In the genomic region with DNA sequence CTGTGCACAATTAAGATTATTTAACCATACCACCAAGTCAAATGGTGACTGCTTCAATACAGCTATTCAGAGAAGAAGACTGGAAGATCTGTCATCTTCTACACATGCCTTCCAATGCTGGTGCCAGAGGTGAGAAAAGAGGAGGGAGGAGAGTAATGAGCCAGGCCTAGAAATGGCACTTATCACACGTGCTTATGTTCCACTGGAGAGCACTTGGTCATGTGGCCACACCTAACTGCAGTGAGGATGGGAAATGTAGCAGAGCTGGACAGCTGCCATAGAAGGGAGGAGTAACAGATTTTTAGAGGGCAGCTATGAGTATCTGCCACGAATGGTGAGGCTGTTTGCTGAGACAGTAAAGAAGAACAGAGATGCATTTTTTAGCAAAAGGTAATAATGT, we compare ENCODE assay signal across 11 cellular contexts.
DNase-seq lines count a peak whose midpoint lies in the region; ATAC-seq and TF ChIP-seq lines count a peak whose summit lies in the region.
"Had no signal": no experiment of that assay in that cellular context is flagged by ENCODE, and none has a peak within 500 bp of the region (broad histone marks: within the 10 kb centered on the region; RNA-seq: fewer than 3 reads in every experiment).

No MANE protein-coding gene starts in this region.

- no peak overlapping the region for H4K12ac ChIP-seq in trophoblast cell (ENCODE audit: low read depth, low read length)

- H3F3A ChIP-seq in GM23248 (ENCODE audit: insufficient read depth) (no peaks in the 10 kb centered on the region), SK-N-SH (replicated peaks; ENCODE audit: insufficient read depth) (peaks cover 14% of the 10 kb centered on the region)

- DNase-seq in GM23248, result peak; percentile 61
- peak; percentile 74 for DNase-seq in NCI-H2107 treated with DMSO at 0.1 percent for 48 hours (lab: John Stamatoyannopoulos, UW; ENCODE audit: unreplicated experiment)
- peak; percentile 38 for DNase-seq in cerebellar cortex (ENCODE audit: low spot score)
- no peak for DNase-seq in trophoblast cell
- no peak for DNase-seq in posterior vena cava (ENCODE audit: low spot score)
- no peak for DNase-seq in activated naive CD8-positive, alpha-beta T cell treated with anti-CD3 and anti-CD28 coated beads, Interleukin-2, amount 50 U/mL, for 24 hours
- no peak for DNase-seq in SK-N-SH
- DNase-seq: dorsolateral prefrontal cortex, kidney glomerular epithelial cell had no signal

- no peak for TF ChIP-seq EP300 in SK-N-SH (IDR thresholded peaks at IDR 0.05; ENCODE audit: borderline replicate concordance in 1 of 2, low read depth in 1 of 2, low read length in 1 of 2)

- H3K27ac ChIP-seq in GM23248 (no peak overlapping the region), trophoblast cell (ENCODE audit: low read depth, low read length) (no peak overlapping the region), SK-N-SH (ENCODE audit: low read depth in 2 of 2, low read length in 1 of 2) (no peak overlapping the region)

- POLR2A ChIA-PET in SK-N-SH (lab: Yijun Ruan, JAX), result no interaction called here

- H3K18ac ChIP-seq in trophoblast cell (ENCODE audit: low read length), result no peak overlapping the region

- H3K4ac ChIP-seq in trophoblast cell (ENCODE audit: low read depth, low read length), result no peak overlapping the region

- H2BK120ac ChIP-seq in trophoblast cell (ENCODE audit: insufficient read depth, low read length, poor library complexity), result no peak overlapping the region

- 16 to 25% methylated on average over 2 of the region's 2 CpGs for WGBS in GM23248 (ENCODE audit: low coverage in 1 of 2, low lambda C conversion rate in 2 of 2, missing lambda C conversion rate in 2 of 2), 2 experiments
- WGBS in trophoblast cell (ENCODE audit: extremely low coverage, insufficient coverage, insufficient read length), result no CpG with 5 or more reads among the region's 2 CpGs
- WGBS in SK-N-SH (ENCODE audit: low lambda C conversion rate), result 81% methylated on average over 2 of the region's 2 CpGs

- H3K4me1 Mint-ChIP-seq in activated naive CD8-positive, alpha-beta T cell treated with anti-CD3 and anti-CD28 coated beads, Interleukin-2, amount 50 U/mL, for 24 hours, result peaks cover 3% of the 10 kb centered on the region

- CTCF ChIA-PET in SK-N-SH (lab: Yijun Ruan, JAX), result interaction anchor here (0.6 to 4.4 kb wide), 6 partner anchors 10 to 477 kb away, joined by 3 to 36 read pairs (median 3); a partner anchor contains a TSS

- H3K4me3 ChIP-seq in GM23248 (no peak overlapping the region), trophoblast cell (ENCODE audit: low read depth, low read length) (no peak overlapping the region), SK-N-SH (ENCODE audit: low read depth in 2 of 2, low read length in 1 of 2) (no peak overlapping the region)
- H3K4me3 ChIP-seq: dorsolateral prefrontal cortex had no signal

- no peak overlapping the region for H4K8ac ChIP-seq in trophoblast cell (ENCODE audit: low read depth, low read length)

- no peaks in the 10 kb centered on the region for H3K27me3 Mint-ChIP-seq in activated naive CD8-positive, alpha-beta T cell treated with anti-CD3 and anti-CD28 coated beads, Interleukin-2, amount 50 U/mL, for 24 hours
- H3K27me3 Mint-ChIP-seq: stimulated activated memory B cell treated with anti-CD40 and anti-IgM and Interleukin-4, amounts not matched to agents 10 μg/mL and 1 μg/mL and 100 μg/mL, for 72 hours had no signal

- no peak for TF ChIP-seq CTCF in SK-N-SH (IDR thresholded peaks at IDR 0.05)

- H3K9me3 Mint-ChIP-seq in activated naive CD8-positive, alpha-beta T cell treated with anti-CD3 and anti-CD28 coated beads, Interleukin-2, amount 50 U/mL, for 24 hours, result no peaks in the 10 kb centered on the region
- H3K9me3 Mint-ChIP-seq: stimulated activated memory B cell treated with anti-CD40 and anti-IgM and Interleukin-4, amounts not matched to agents 10 μg/mL and 1 μg/mL and 100 μg/mL, for 72 hours had no signal

- H3K27me3 ChIP-seq in GM23248 (replicated peaks; ENCODE audit: insufficient read depth) (no peaks in the 10 kb centered on the region), trophoblast cell (ENCODE audit: insufficient read depth, low read length) (no peaks in the 10 kb centered on the region), SK-N-SH (ENCODE audit: insufficient read depth) (no peaks in the 10 kb centered on the region)
- H3K27me3 ChIP-seq: dorsolateral prefrontal cortex had no signal

- H3K4me2 ChIP-seq in GM23248 (ENCODE audit: unreplicated experiment) (no peak overlapping the region), trophoblast cell (ENCODE audit: low read length) (no peak overlapping the region), SK-N-SH (no peak overlapping the region)

- H4K91ac ChIP-seq in trophoblast cell (ENCODE audit: low read depth, low read length), result no peak overlapping the region

- no peak overlapping the region for H3K14ac ChIP-seq in trophoblast cell (ENCODE audit: low read length)

- TF ChIP-seq RAD21 in SK-N-SH (IDR thresholded peaks at IDR 0.05; ENCODE audit: low read length), result no peak

- ATAC-seq in activated naive CD8-positive, alpha-beta T cell treated with anti-CD3 and anti-CD28 coated beads, Interleukin-2, amount 50 U/mL, for 24 hours, result no peak
- ATAC-seq: HCT116; stimulated activated memory B cell treated with anti-CD40 and anti-IgM and Interleukin-4, amounts not matched to agents 10 μg/mL and 1 μg/mL and 100 μg/mL, for 72 hours had no signal

- in situ Hi-C loops in GM23248 (cut with MboI), result loop anchor here (10.0 to 25.0 kb wide), 2 partner anchors 162 to 470 kb away; no protein-coding TSS in a partner anchor

- H3K27ac Mint-ChIP-seq in activated naive CD8-positive, alpha-beta T cell treated with anti-CD3 and anti-CD28 coated beads, Interleukin-2, amount 50 U/mL, for 24 hours, result no peak overlapping the region
- H3K27ac Mint-ChIP-seq: stimulated activated memory B cell treated with anti-CD40 and anti-IgM and Interleukin-4, amounts not matched to agents 10 μg/mL and 1 μg/mL and 100 μg/mL, for 72 hours had no signal

- H3K23ac ChIP-seq in trophoblast cell (ENCODE audit: low read length), result peak overlapping the region; percentile 30

- no peaks in the 10 kb centered on the region for H3K79me1 ChIP-seq in trophoblast cell (ENCODE audit: low read length)

- H3K4me1 ChIP-seq in GM23248 (ENCODE audit: insufficient read depth), result no peaks in the 10 kb centered on the region
- no peaks in the 10 kb centered on the region for H3K4me1 ChIP-seq in trophoblast cell (ENCODE audit: control insufficient read depth in 1 of 2, insufficient read depth in 2 of 2, low read length in 2 of 2)
- H3K4me1 ChIP-seq in SK-N-SH (ENCODE audit: control insufficient read depth in 1 of 2, insufficient read depth in 2 of 2, low read depth in 1 of 2, low read length in 1 of 2), result peaks cover 0 to 3% of the 10 kb centered on the region in 2 experiments; a peak in 1 of 4 replicates

- peaks cover 11% of the 10 kb centered on the region for H3K36me3 Mint-ChIP-seq in activated naive CD8-positive, alpha-beta T cell treated with anti-CD3 and anti-CD28 coated beads, Interleukin-2, amount 50 U/mL, for 24 hours (ENCODE audit: low read depth)

- H3K9ac ChIP-seq in GM23248, result no peak overlapping the region
- no peak overlapping the region for H3K9ac ChIP-seq in trophoblast cell (ENCODE audit: low read length)
- H3K9ac ChIP-seq in SK-N-SH, result no peak overlapping the region

- no peak overlapping the region for H2BK12ac ChIP-seq in trophoblast cell (ENCODE audit: low read length)

- H3K9me2 ChIP-seq in GM23248 (ENCODE audit: insufficient read depth) (no peaks in the 10 kb centered on the region), SK-N-SH (no peaks in the 10 kb centered on the region)

- H3K4me3 Mint-ChIP-seq in activated naive CD8-positive, alpha-beta T cell treated with anti-CD3 and anti-CD28 coated beads, Interleukin-2, amount 50 U/mL, for 24 hours, result no peak overlapping the region
- H3K4me3 Mint-ChIP-seq: stimulated activated memory B cell treated with anti-CD40 and anti-IgM and Interleukin-4, amounts not matched to agents 10 μg/mL and 1 μg/mL and 100 μg/mL, for 72 hours had no signal

- no peaks in the 10 kb centered on the region for H3K9me3 ChIP-seq in GM23248 (ENCODE audit: low read depth)
- H3K9me3 ChIP-seq in trophoblast cell (ENCODE audit: insufficient read depth, low read depth, low read length), result no peaks in the 10 kb centered on the region
- H3K9me3 ChIP-seq in SK-N-SH, result no peaks in the 10 kb centered on the region

- H2AK5ac ChIP-seq in trophoblast cell (ENCODE audit: low read length), result no peak overlapping the region

- intact Hi-C loops in posterior vena cava (cut with DNase I), result loop anchor here in 1 of 2 donors (10.0 kb wide), 2 partner anchors 102 to 162 kb away; a partner anchor contains a TSS

- no peak overlapping the region for H2BK5ac ChIP-seq in trophoblast cell (ENCODE audit: low read depth, low read length, poor library complexity)

- H4K20me1 ChIP-seq in GM23248 (ENCODE audit: insufficient read depth) (no peaks in the 10 kb centered on the region), SK-N-SH (ENCODE audit: insufficient read depth) (no peaks in the 10 kb centered on the region)

- H3K79me2 ChIP-seq in GM23248 (ENCODE audit: insufficient read depth), result peaks cover 27% of the 10 kb centered on the region
- H3K79me2 ChIP-seq in trophoblast cell (ENCODE audit: control insufficient read depth, insufficient read depth, low read length, poor library complexity), result no peaks in the 10 kb centered on the region
- peaks cover 18% of the 10 kb centered on the region for H3K79me2 ChIP-seq in SK-N-SH (ENCODE audit: insufficient read depth)

- peaks cover 5% of the 10 kb centered on the region for H3K36me3 ChIP-seq in GM23248 (ENCODE audit: low read depth)
- peaks cover 2 to 3% of the 10 kb centered on the region in 2 experiments for H3K36me3 ChIP-seq in trophoblast cell (ENCODE audit: control insufficient read depth in 1 of 2, insufficient read depth in 2 of 2, low read length in 2 of 2)
- peaks cover 19 to 35% of the 10 kb centered on the region in 2 experiments for H3K36me3 ChIP-seq in SK-N-SH (replicated peaks in 1 of 2; ENCODE audit: control insufficient read depth in 1 of 2, insufficient read depth in 2 of 2, low read length in 1 of 2)

- no peak overlapping the region for H2AFZ ChIP-seq in GM23248
- H2AFZ ChIP-seq in trophoblast cell (ENCODE audit: insufficient read depth, low read length, poor library complexity), result no peak overlapping the region
- H2AFZ ChIP-seq in SK-N-SH (ENCODE audit: low read depth), result no peak overlapping the region

TF ChIP-seq in SK-N-SH, 30 proteins besides CTCF, POLR2A, EP300 and RAD21 (continues in another document):
- TF ChIP-seq TAF1 (IDR thresholded peaks at IDR 0.05; ENCODE audit: borderline replicate concordance, low read depth, low read length), result no peak
- TF ChIP-seq NRF1 (IDR thresholded peaks at IDR 0.05; ENCODE audit: low read depth, low read length), result no peak
- no peak for TF ChIP-seq TEAD4 (IDR thresholded peaks at IDR 0.05; ENCODE audit: borderline replicate concordance, insufficient read depth)
- no peak for TF ChIP-seq FOSL2 (IDR thresholded peaks at IDR 0.05; ENCODE audit: borderline replicate concordance, low read depth)
- no peak for TF ChIP-seq SMC3 (IDR thresholded peaks at IDR 0.05; ENCODE audit: low read depth, low read length)
- TF ChIP-seq NFIC (IDR thresholded peaks at IDR 0.05; ENCODE audit: borderline replicate concordance), result no peak
- TF ChIP-seq FOXJ3 (CRISPR knock-in tag; IDR thresholded peaks at IDR 0.05), result no peak
- no peak for TF ChIP-seq RXRA (IDR thresholded peaks at IDR 0.05; ENCODE audit: borderline replicate concordance, low read depth)
- TF ChIP-seq TCF12 (IDR thresholded peaks at IDR 0.05), result no peak

Comparison
In these comparisons a context has a peak if more than half of its experiments do, and no peak if none do; other contexts are left out.
1. DNase-seq: peak in GM23248 (single experiment), NCI-H2107 treated with DMSO at 0.1 percent for 48 hours (single experiment) and cerebellar cortex (single experiment); none in trophoblast cell (0 of 2), posterior vena cava (single experiment), activated naive CD8-positive, alpha-beta T cell treated with anti-CD3 and anti-CD28 coated beads, Interleukin-2, amount 50 U/mL, for 24 hours (single experiment) and SK-N-SH (single experiment).